In the genomic region with DNA sequence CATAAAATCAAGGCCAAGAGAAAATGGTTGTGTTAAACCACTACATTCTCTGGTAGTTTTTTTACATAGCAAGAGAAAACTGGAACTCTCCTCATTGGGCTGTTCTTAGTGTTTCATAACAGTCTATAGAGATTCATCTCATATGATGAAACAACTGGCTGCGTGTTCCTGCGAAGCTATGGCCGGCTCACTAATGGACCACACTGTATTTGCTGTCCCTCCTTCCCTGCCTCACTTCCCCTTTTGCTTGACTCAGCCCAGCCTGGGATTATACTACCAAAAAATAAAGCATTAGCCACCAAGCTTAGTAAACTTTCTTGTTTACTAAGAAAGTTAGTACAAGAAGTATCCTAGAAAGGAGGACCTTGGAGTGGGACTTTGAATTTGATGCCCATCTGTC, we compare ENCODE assay signal across 16 cellular contexts. TPM values are rescaled to one million over a fixed set of nuclear protein-coding genes. Genes with fewer than 3 reads are reported as not detected.
A peak's percentile ranks its signal among the peaks of the same experiment; 100 is the strongest.
DNase-seq lines count a peak whose midpoint lies in the region; ATAC-seq and TF ChIP-seq lines count a peak whose summit lies in the region.
"Had no signal": no experiment of that assay in that cellular context is flagged by ENCODE, and none has a peak within 500 bp of the region (broad histone marks: within the 10 kb centered on the region; RNA-seq: fewer than 3 reads in every experiment).

No MANE protein-coding gene starts in this region.

- no peak overlapping the region for H3K27ac Mint-ChIP-seq in T-helper 17 cell

- DNase-seq in HL-60 (ENCODE audit: low read depth in 1 of 2, low spot score in 1 of 2) (peak; percentile 56 to 80), NOMO-1 (lab: John Stamatoyannopoulos, UW; ENCODE audit: unreplicated experiment in 2 of 2) (peak; percentile 82 to 89), T-helper 17 cell (no peak), lung (ENCODE audit: low spot score) (no peak), ascending aorta (ENCODE audit: low spot score in 2 of 2) (no peak), glomerular visceral epithelial cell (ENCODE audit: extremely low spot score) (no peak)
- DNase-seq: COR-L47, GF-D8, GOT3, NCI-H1436, NCI-H2029 treated with DMSO at 0.1 percent for 48 hours, NCI-H510A treated with DMSO at 0.1 percent for 48 hours, NCI-H82, SHP77 had no signal

- TF ChIP-seq CTCF in HL-60 (IDR thresholded peaks at IDR 0.05; ENCODE audit: insufficient read depth, low read length) (no peak), lung (IDR thresholded peaks at IDR 0.05; ENCODE audit: control extremely low read depth, extremely low read depth) (no peak), ascending aorta (IDR thresholded peaks at IDR 0.05) (no peak)

- no peaks in the 10 kb centered on the region for H3K9me3 ChIP-seq in T-helper 17 cell (ENCODE audit: control insufficient read depth, low read length, poor library complexity, severe bottlenecking)
- H3K9me3 ChIP-seq in lung (ENCODE audit: control insufficient read depth in 2 of 2, insufficient read depth in 1 of 2, low read length in 1 of 2) = peaks cover 0 to 2% of the 10 kb centered on the region in 2 donors
- H3K9me3 ChIP-seq in ascending aorta = no peaks in the 10 kb centered on the region

- H3K36me3 ChIP-seq in lung (ENCODE audit: control insufficient read depth in 2 of 2, insufficient read depth in 2 of 2, low read length in 2 of 2) (no peaks in the 10 kb centered on the region), ascending aorta (no peaks in the 10 kb centered on the region)

- intact Hi-C loops in ascending aorta (cut with DNase I) = no loop called here

- no peaks in the 10 kb centered on the region for H3K4me1 ChIP-seq in lung (ENCODE audit: control insufficient read depth in 2 of 2, insufficient read depth in 2 of 2, low read length in 2 of 2)
- H3K4me1 ChIP-seq in ascending aorta = no peaks in the 10 kb centered on the region

- 26 to 72% methylated on average over 3 of the region's 3 CpGs for WGBS in lung, 2 donors

- H3K4me3 ChIP-seq in HL-60 (replicated peaks; ENCODE audit: insufficient read depth, low read length) (no peak overlapping the region), lung (no peak overlapping the region), ascending aorta (no peak overlapping the region)

- ATAC-seq in T-helper 17 cell (peak; percentile 20), lung (ENCODE audit: insufficient read depth, low FRiP score) (peak; percentile 47), HG02798 (IDR thresholded peaks at IDR 0.05; ENCODE audit: poor library complexity, unreplicated experiment) (no peak)

- H3K27ac ChIP-seq in HL-60 (replicated peaks) (no peak overlapping the region), lung (ENCODE audit: low read depth in 1 of 2, low read length in 1 of 2) (no peak overlapping the region), ascending aorta (no peak overlapping the region)
- H3K27ac ChIP-seq: C4-2B had no signal

- peaks cover 15% of the 10 kb centered on the region for H3K27me3 Mint-ChIP-seq in T-helper 17 cell

- peaks cover 2% of the 10 kb centered on the region for H3K4me1 Mint-ChIP-seq in T-helper 17 cell

- H3K27me3 ChIP-seq in HL-60 (ENCODE audit: insufficient read depth, poor library complexity, severe bottlenecking) (no peaks in the 10 kb centered on the region), lung (ENCODE audit: control insufficient read depth, insufficient read depth) (no peaks in the 10 kb centered on the region), ascending aorta (no peaks in the 10 kb centered on the region)

- H3K36me3 Mint-ChIP-seq in T-helper 17 cell (ENCODE audit: low read depth) = peaks cover 2% of the 10 kb centered on the region

- no peak overlapping the region for H3K4me3 Mint-ChIP-seq in T-helper 17 cell

RNA-seq across cellular contexts. Expression of gene LSM6, which starts 31.6 kb away (rescaled TPM):
- total RNA-seq in T-helper 17 cell (10 to 100 TPM; 20.2 to 21.3 TPM), lung (10 to 100 TPM; 28.8 to 52.0 TPM), ascending aorta (10.7 TPM)
- 10 to 100 TPM; 35.7 to 66.8 TPM for polyA plus RNA-seq in lung

Comparison
In these comparisons a context has a peak if more than half of its experiments do, and no peak if none do; other contexts are left out.
1. DNase-seq: peak in HL-60 (2 of 2) and NOMO-1 (2 of 2); none in T-helper 17 cell (0 of 3), lung (single experiment), ascending aorta (0 of 2) and glomerular visceral epithelial cell (single experiment).